In genomic region chr6:52144196-52145076, GRCh38 we compare ENCODE assay signal across 1 cellular context.
TF ChIP-seq lines count a peak whose summit lies in the region.

No MANE protein-coding gene starts in this region.

TF ChIP-seq in H1, 55 proteins besides CTCF, POLR2A, EP300 and RAD21:
- TF ChIP-seq EZH2 (IDR thresholded peaks at IDR 0.05; ENCODE audit: low read depth, low read length, severe bottlenecking): no peak
- TF ChIP-seq CHD7 (IDR thresholded peaks at IDR 0.05; ENCODE audit: insufficient replicate concordance, low read length): no peak
- no peak for TF ChIP-seq JUN (IDR thresholded peaks at IDR 0.05; ENCODE audit: low read depth, low read length)
- no peak for TF ChIP-seq CBX8 (IDR thresholded peaks at IDR 0.05; ENCODE audit: borderline replicate concordance, low read depth, low read length)
- no peak for TF ChIP-seq FOSL1 (IDR thresholded peaks at IDR 0.05; ENCODE audit: insufficient read depth, low read depth, low read length)
- TF ChIP-seq SP4 (IDR thresholded peaks at IDR 0.05; ENCODE audit: low read length): no peak
TF ChIP-seq in H1: peak in this region for 0.
